Comparison of ENCODE assay signal across 8 cellular contexts in genomic region chr12:65279387-65280112, GRCh38. TPM values are rescaled to one million over a fixed set of nuclear protein-coding genes. Genes with fewer than 3 reads are reported as not detected.
DNase-seq lines count a peak whose midpoint lies in the region; ATAC-seq, FAIRE-seq and TF ChIP-seq lines count a peak whose summit lies in the region.

No MANE protein-coding gene starts in this region.

- peaks cover 9% of the 10 kb centered on the region for H3K4me1 ChIP-seq in CD4-positive, CD25-positive, alpha-beta regulatory T cell (ENCODE audit: control insufficient read depth, insufficient read depth, low read length, poor library complexity, severe bottlenecking)
- peaks cover 8% of the 10 kb centered on the region for H3K4me1 ChIP-seq in body of pancreas

- peaks cover 0 to 6% (median 0%) of the 10 kb centered on the region in 7 donors for H3K9me3 Mint-ChIP-seq in CD4-positive, CD25-positive, alpha-beta regulatory T cell
- no peaks in the 10 kb centered on the region for H3K9me3 Mint-ChIP-seq in memory B cell

- peak overlapping the region in 3 of 4 donors; percentile 58 to 67 (median 62) for H3K4me3 Mint-ChIP-seq in CD4-positive, CD25-positive, alpha-beta regulatory T cell
- H3K4me3 Mint-ChIP-seq in memory B cell, result peak overlapping the region; percentile 75

- FAIRE-seq in D721Med (lab: Jason Lieb, UNC), result no peak

- peak overlapping the region; percentile 37 for H3K4me3 ChIP-seq in CD4-positive, CD25-positive, alpha-beta regulatory T cell (ENCODE audit: low read depth, low read length)
- peak overlapping the region; percentile 31 to 80 for H3K4me3 ChIP-seq in body of pancreas

- peaks cover 0 to 10% (median 4%) of the 10 kb centered on the region in 4 donors for H3K4me1 Mint-ChIP-seq in CD4-positive, CD25-positive, alpha-beta regulatory T cell
- peaks cover 5% of the 10 kb centered on the region for H3K4me1 Mint-ChIP-seq in memory B cell

- WGBS in body of pancreas, 2 donors, result 19 to 39% methylated on average over 10 to 19 of the region's 20 CpGs

- H3K27ac ChIP-seq in CD4-positive, CD25-positive, alpha-beta regulatory T cell (ENCODE audit: insufficient read depth, low read length, poor library complexity, severe bottlenecking), result no peak overlapping the region
- peak overlapping the region in 3 of 4 donors; percentile 59 to 67 (median 62) for H3K27ac ChIP-seq in body of pancreas

- no peaks in the 10 kb centered on the region for H3K9me3 ChIP-seq in CD4-positive, CD25-positive, alpha-beta regulatory T cell (ENCODE audit: control insufficient read depth in 2 of 2, low read length in 2 of 2)
- no peaks in the 10 kb centered on the region for H3K9me3 ChIP-seq in body of pancreas

- ATAC-seq in CD4-positive, CD25-positive, alpha-beta regulatory T cell (ENCODE audit: low read depth in 2 of 2), result no peak
- ATAC-seq in HG02884 (IDR thresholded peaks at IDR 0.05; ENCODE audit: unreplicated experiment) (peak; percentile 25), body of pancreas (no peak), memory B cell (ENCODE audit: low read depth) (no peak)

- peaks cover 31% of the 10 kb centered on the region for H3K27me3 ChIP-seq in CD4-positive, CD25-positive, alpha-beta regulatory T cell (ENCODE audit: control insufficient read depth, insufficient read depth, low read length)
- no peaks in the 10 kb centered on the region for H3K27me3 ChIP-seq in body of pancreas

- H3K27me3 Mint-ChIP-seq in CD4-positive, CD25-positive, alpha-beta regulatory T cell, result peaks cover 58% of the 10 kb centered on the region
- H3K27me3 Mint-ChIP-seq in memory B cell, result peaks cover 22% of the 10 kb centered on the region

- H3K36me3 ChIP-seq in CD4-positive, CD25-positive, alpha-beta regulatory T cell (ENCODE audit: control insufficient read depth, insufficient read depth, low read length), result no peaks in the 10 kb centered on the region
- H3K36me3 ChIP-seq in body of pancreas (replicated peaks in 1 of 2; ENCODE audit: insufficient read depth in 1 of 2, low read depth in 2 of 2), result no peaks in the 10 kb centered on the region

- no peaks in the 10 kb centered on the region for H3K36me3 Mint-ChIP-seq in CD4-positive, CD25-positive, alpha-beta regulatory T cell
- H3K36me3 Mint-ChIP-seq in memory B cell, result no peaks in the 10 kb centered on the region

- no peak for TF ChIP-seq POLR2A in body of pancreas (IDR thresholded peaks at IDR 0.05)

- H3K27ac Mint-ChIP-seq in CD4-positive, CD25-positive, alpha-beta regulatory T cell, result no peak overlapping the region
- no peak overlapping the region for H3K27ac Mint-ChIP-seq in memory B cell

- DNase-seq in CD4-positive, CD25-positive, alpha-beta regulatory T cell, result peak in 1 of 3 donors; percentile 5
- no peak for DNase-seq in body of pancreas
- DNase-seq in memory B cell (ENCODE audit: low spot score in 2 of 2), result no peak
- DNase-seq in D721Med (ENCODE audit: insufficient read length, low spot score), result no peak
- DNase-seq in NCI-H1048 (lab: John Stamatoyannopoulos, UW), result no peak
- no peak for DNase-seq in NCI-H2196 treated with DMSO at 0.1 percent for 48 hours (lab: John Stamatoyannopoulos, UW; ENCODE audit: unreplicated experiment)
- no peak for DNase-seq in pons (ENCODE audit: low spot score)

- intact Hi-C loops in body of pancreas (cut with DNase I), result no loop called here

- no peak for TF ChIP-seq CTCF in body of pancreas (IDR thresholded peaks at IDR 0.05)
- TF ChIP-seq CTCF in D721Med (IDR thresholded peaks at IDR 0.05; ENCODE audit: insufficient read depth, missing control alignments), result no peak

RNA-seq across cellular contexts. Expression of gene MSRB3, which starts 1.1 kb away (rescaled TPM):
- 1.8 TPM for total RNA-seq in CD4-positive, CD25-positive, alpha-beta regulatory T cell
- polyA plus RNA-seq in CD4-positive, CD25-positive, alpha-beta regulatory T cell, result not detected
- 10 to 100 TPM in 1 of 2 donors, 1 to 10 TPM in 1; 3.6 to 14.5 TPM for total RNA-seq in body of pancreas
